ENCODE assay signal across 33 cellular contexts in the genomic region with DNA sequence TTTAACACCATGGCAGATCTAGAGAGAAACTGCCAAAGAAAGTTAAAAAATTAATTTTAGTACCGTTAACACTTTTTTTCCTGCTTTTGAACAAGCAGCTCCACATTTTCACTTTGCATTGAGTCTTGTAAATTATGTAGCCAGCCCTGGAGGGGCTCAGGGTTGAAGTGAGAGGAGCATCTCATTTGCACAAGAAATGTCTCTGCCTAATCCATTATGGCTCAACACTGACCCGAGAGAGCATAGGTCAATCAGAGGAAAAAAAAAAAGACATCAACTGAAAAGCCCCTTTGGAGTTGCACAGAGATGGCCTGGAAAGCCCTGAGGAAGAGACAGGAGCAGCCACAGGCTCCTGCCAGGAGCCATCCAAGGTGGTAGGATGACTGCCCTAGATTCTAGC. TPM values are rescaled to one million over a fixed set of nuclear protein-coding genes. Genes with fewer than 3 reads are reported as not detected.
"Had no signal": no experiment of that assay in that cellular context is flagged by ENCODE, and none has a peak within 500 bp of the region (broad histone marks: within the 10 kb centered on the region; RNA-seq: fewer than 3 reads in every experiment).

No MANE protein-coding gene starts in this region.

- H3K4me3 ChIP-seq: adrenal gland, body of pancreas, colonic mucosa, dorsolateral prefrontal cortex, esophagus muscularis mucosa, gastrocnemius medialis, heart left ventricle had no signal

- DNase-seq: activated CD4-positive, alpha-beta T cell treated with anti-CD3 and anti-CD28 coated beads for 48 hours; activated CD4-positive, alpha-beta T cell treated with anti-CD3 and anti-CD28 coated beads, Interleukin-2, amount 50 U/mL, for 1 hour; activated CD4-positive, alpha-beta T cell treated with anti-CD3 and anti-CD28 coated beads, Interleukin-2, amount 50 U/mL, for 48 hours; activated CD8-positive, alpha-beta memory T cell treated with anti-CD3 and anti-CD28 coated beads for 24 hours; activated CD8-positive, alpha-beta T cell treated with anti-CD3 and anti-CD28 coated beads for 36 hours; activated effector memory CD4-positive, alpha-beta T cell treated with anti-CD3 and anti-CD28 coated beads, Interleukin-2, amount 50 U/mL, for 16 hours; activated naive CD4-positive, alpha-beta T cell treated with anti-CD3 and anti-CD28 coated beads for 36 hours; activated naive CD8-positive, alpha-beta T cell treated with anti-CD3 and anti-CD28 coated beads for 36 hours; activated naive CD8-positive, alpha-beta T cell treated with anti-CD3 and anti-CD28 coated beads, Interleukin-2, amount 50 U/mL, for 24 hours; activated T-cell treated with anti-CD3 and anti-CD28 coated beads, Interleukin-2, amount 50 U/mL, for 48 hours; adrenal gland; amygdala; aorta; body of pancreas; central memory CD4-positive, alpha-beta T cell; cerebellar nuclear complex; colonic mucosa; dorsolateral prefrontal cortex; effector CD4-positive, alpha-beta T cell; effector memory CD8-positive, alpha-beta T cell; erythroblast; foreskin keratinocyte; gastrocnemius medialis; glutamatergic neuron; heart left ventricle; T-helper 1 cell; T-helper 17 cell had no signal

- H3K9me3 ChIP-seq: adrenal gland, body of pancreas, colonic mucosa, esophagus muscularis mucosa, gastrocnemius medialis, heart left ventricle had no signal

- H3K27ac Mint-ChIP-seq: activated CD8-positive, alpha-beta T cell treated with anti-CD3 and anti-CD28 coated beads for 36 hours; activated naive CD4-positive, alpha-beta T cell treated with anti-CD3 and anti-CD28 coated beads for 36 hours; activated naive CD4-positive, alpha-beta T cell treated with anti-CD3 and anti-CD28 coated beads, Interleukin-2, amount 50 U/mL, for 24 hours; activated naive CD8-positive, alpha-beta T cell treated with anti-CD3 and anti-CD28 coated beads for 36 hours; activated naive CD8-positive, alpha-beta T cell treated with anti-CD3 and anti-CD28 coated beads, Interleukin-2, amount 50 U/mL, for 24 hours; activated T-helper 1 cell treated with anti-CD3 and anti-CD28 coated beads, Interleukin-12 subunit alpha, Interleukin-12 subunit beta, Interleukin-2, Interleukin-4 antibody, amounts not matched to agents 30 ng/mL and 10 ng/mL and 1 ng/mL, durations not matched to agents 14 hours and 24 hours and 36 hours; activated T-helper 2 cell treated with anti-CD3 and anti-CD28 coated beads, Interferon-gamma antibody, Interleukin-2, Interleukin-4, amounts not matched to agents 10 μg/mL and 5 μg/mL and 100 μg/mL, durations not matched to agents 14 hours and 24 hours and 36 hours; dendritic cell treated with granulocyte-macrophage colony-stimulating factor and Interleukin-4, amounts not matched to agents 40 ng/mL and 50 ng/mL, for 4 days; effector memory CD8-positive, alpha-beta T cell; T-helper 17 cell; T-helper 2 cell treated with Interferon-gamma antibody and Interleukin-4, amounts not matched to agents 5 μg/mL and 100 μg/mL, for 36 hours had no signal

- H3K9me3 Mint-ChIP-seq: activated CD8-positive, alpha-beta T cell treated with anti-CD3 and anti-CD28 coated beads for 36 hours; activated naive CD4-positive, alpha-beta T cell treated with anti-CD3 and anti-CD28 coated beads for 36 hours; activated naive CD4-positive, alpha-beta T cell treated with anti-CD3 and anti-CD28 coated beads, Interleukin-2, amount 50 U/mL, for 24 hours; activated naive CD8-positive, alpha-beta T cell treated with anti-CD3 and anti-CD28 coated beads for 36 hours; activated naive CD8-positive, alpha-beta T cell treated with anti-CD3 and anti-CD28 coated beads, Interleukin-2, amount 50 U/mL, for 24 hours; activated T-helper 1 cell treated with anti-CD3 and anti-CD28 coated beads, Interleukin-12 subunit alpha, Interleukin-12 subunit beta, Interleukin-2, Interleukin-4 antibody, amounts not matched to agents 30 ng/mL and 10 ng/mL and 1 ng/mL, durations not matched to agents 14 hours and 24 hours and 36 hours; activated T-helper 2 cell treated with anti-CD3 and anti-CD28 coated beads, Interferon-gamma antibody, Interleukin-2, Interleukin-4, amounts not matched to agents 10 μg/mL and 5 μg/mL and 100 μg/mL, durations not matched to agents 14 hours and 24 hours and 36 hours; dendritic cell treated with granulocyte-macrophage colony-stimulating factor and Interleukin-4, amounts not matched to agents 40 ng/mL and 50 ng/mL, for 4 days; effector memory CD8-positive, alpha-beta T cell; T-helper 2 cell treated with Interferon-gamma antibody and Interleukin-4, amounts not matched to agents 5 μg/mL and 100 μg/mL, for 36 hours had no signal

- H3K36me3 Mint-ChIP-seq: activated naive CD4-positive, alpha-beta T cell treated with anti-CD3 and anti-CD28 coated beads, Interleukin-2, amount 50 U/mL, for 24 hours; activated naive CD8-positive, alpha-beta T cell treated with anti-CD3 and anti-CD28 coated beads for 36 hours had no signal

- H3K4me3 Mint-ChIP-seq: activated CD8-positive, alpha-beta T cell treated with anti-CD3 and anti-CD28 coated beads for 36 hours; activated naive CD4-positive, alpha-beta T cell treated with anti-CD3 and anti-CD28 coated beads for 36 hours; activated naive CD4-positive, alpha-beta T cell treated with anti-CD3 and anti-CD28 coated beads, Interleukin-2, amount 50 U/mL, for 24 hours; activated naive CD8-positive, alpha-beta T cell treated with anti-CD3 and anti-CD28 coated beads for 36 hours; activated naive CD8-positive, alpha-beta T cell treated with anti-CD3 and anti-CD28 coated beads, Interleukin-2, amount 50 U/mL, for 24 hours; activated T-helper 1 cell treated with anti-CD3 and anti-CD28 coated beads, Interleukin-12 subunit alpha, Interleukin-12 subunit beta, Interleukin-2, Interleukin-4 antibody, amounts not matched to agents 30 ng/mL and 10 ng/mL and 1 ng/mL, durations not matched to agents 14 hours and 24 hours and 36 hours; dendritic cell treated with granulocyte-macrophage colony-stimulating factor and Interleukin-4, amounts not matched to agents 40 ng/mL and 50 ng/mL, for 4 days; effector memory CD8-positive, alpha-beta T cell; T-helper 17 cell; T-helper 2 cell treated with Interferon-gamma antibody and Interleukin-4, amounts not matched to agents 5 μg/mL and 100 μg/mL, for 36 hours had no signal

- ATAC-seq: activated CD8-positive, alpha-beta T cell treated with anti-CD3 and anti-CD28 coated beads for 36 hours; activated naive CD8-positive, alpha-beta T cell treated with anti-CD3 and anti-CD28 coated beads, Interleukin-2, amount 50 U/mL, for 24 hours; body of pancreas; effector memory CD8-positive, alpha-beta T cell; foreskin keratinocyte; gastrocnemius medialis; heart left ventricle; T-helper 17 cell had no signal

- H3K36me3 ChIP-seq: adrenal gland, colonic mucosa, esophagus muscularis mucosa, gastrocnemius medialis, heart left ventricle had no signal

- H3K27ac ChIP-seq: adrenal gland, body of pancreas, colonic mucosa, dorsolateral prefrontal cortex, esophagus muscularis mucosa, foreskin keratinocyte, gastrocnemius medialis, heart left ventricle had no signal

- H3K4me1 ChIP-seq: adrenal gland, foreskin keratinocyte had no signal

- H3K4me1 Mint-ChIP-seq: activated naive CD4-positive, alpha-beta T cell treated with anti-CD3 and anti-CD28 coated beads, Interleukin-2, amount 50 U/mL, for 24 hours; activated naive CD8-positive, alpha-beta T cell treated with anti-CD3 and anti-CD28 coated beads, Interleukin-2, amount 50 U/mL, for 24 hours had no signal

- H3K27me3 ChIP-seq: body of pancreas, colonic mucosa had no signal

RNA-seq across cellular contexts. Expression of a gene that starts 4.3 kb away (rescaled TPM):
- total RNA-seq: activated CD8-positive, alpha-beta T cell treated with anti-CD3 and anti-CD28 coated beads for 36 hours; activated naive CD4-positive, alpha-beta T cell treated with anti-CD3 and anti-CD28 coated beads for 36 hours; activated naive CD8-positive, alpha-beta T cell treated with anti-CD3 and anti-CD28 coated beads for 36 hours; activated T-helper 1 cell treated with anti-CD3 and anti-CD28 coated beads, Interleukin-12 subunit alpha, Interleukin-12 subunit beta, Interleukin-2, Interleukin-4 antibody, amounts not matched to agents 30 ng/mL and 10 ng/mL and 1 ng/mL, durations not matched to agents 14 hours and 24 hours and 36 hours; activated T-helper 2 cell treated with anti-CD3 and anti-CD28 coated beads, Interferon-gamma antibody, Interleukin-2, Interleukin-4, amounts not matched to agents 10 μg/mL and 5 μg/mL and 100 μg/mL, durations not matched to agents 14 hours and 24 hours and 36 hours; T-helper 17 cell had no signal

RNA-seq across cellular contexts. Expression of a gene that starts 37.5 kb away (rescaled TPM):
- total RNA-seq: activated CD8-positive, alpha-beta T cell treated with anti-CD3 and anti-CD28 coated beads for 36 hours; activated naive CD4-positive, alpha-beta T cell treated with anti-CD3 and anti-CD28 coated beads for 36 hours; activated naive CD8-positive, alpha-beta T cell treated with anti-CD3 and anti-CD28 coated beads for 36 hours; activated T-helper 1 cell treated with anti-CD3 and anti-CD28 coated beads, Interleukin-12 subunit alpha, Interleukin-12 subunit beta, Interleukin-2, Interleukin-4 antibody, amounts not matched to agents 30 ng/mL and 10 ng/mL and 1 ng/mL, durations not matched to agents 14 hours and 24 hours and 36 hours; activated T-helper 2 cell treated with anti-CD3 and anti-CD28 coated beads, Interferon-gamma antibody, Interleukin-2, Interleukin-4, amounts not matched to agents 10 μg/mL and 5 μg/mL and 100 μg/mL, durations not matched to agents 14 hours and 24 hours and 36 hours; adrenal gland; aorta; body of pancreas; colonic mucosa; esophagus muscularis mucosa; foreskin keratinocyte; gastrocnemius medialis; heart left ventricle; T-helper 17 cell had no signal
- polyA plus RNA-seq: adrenal gland, aorta, foreskin keratinocyte, heart left ventricle had no signal

RNA-seq across cellular contexts. Expression of a gene that starts 48.0 kb away (rescaled TPM):
- total RNA-seq: activated CD8-positive, alpha-beta T cell treated with anti-CD3 and anti-CD28 coated beads for 36 hours; activated naive CD4-positive, alpha-beta T cell treated with anti-CD3 and anti-CD28 coated beads for 36 hours; activated naive CD8-positive, alpha-beta T cell treated with anti-CD3 and anti-CD28 coated beads for 36 hours; activated T-helper 2 cell treated with anti-CD3 and anti-CD28 coated beads, Interferon-gamma antibody, Interleukin-2, Interleukin-4, amounts not matched to agents 10 μg/mL and 5 μg/mL and 100 μg/mL, durations not matched to agents 14 hours and 24 hours and 36 hours; adrenal gland; aorta; esophagus muscularis mucosa; foreskin keratinocyte; gastrocnemius medialis; heart left ventricle; T-helper 17 cell had no signal
- polyA plus RNA-seq: foreskin keratinocyte, heart left ventricle had no signal

RNA-seq across cellular contexts. Expression of a gene that starts 49.4 kb away (rescaled TPM):
- total RNA-seq: foreskin keratinocyte, gastrocnemius medialis, heart left ventricle, T-helper 17 cell had no signal
- polyA plus RNA-seq: heart left ventricle had no signal

RNA-seq across cellular contexts. Expression of a gene that starts 51.8 kb away (rescaled TPM):
- total RNA-seq: activated CD8-positive, alpha-beta T cell treated with anti-CD3 and anti-CD28 coated beads for 36 hours; activated naive CD4-positive, alpha-beta T cell treated with anti-CD3 and anti-CD28 coated beads for 36 hours; activated naive CD8-positive, alpha-beta T cell treated with anti-CD3 and anti-CD28 coated beads for 36 hours; activated T-helper 1 cell treated with anti-CD3 and anti-CD28 coated beads, Interleukin-12 subunit alpha, Interleukin-12 subunit beta, Interleukin-2, Interleukin-4 antibody, amounts not matched to agents 30 ng/mL and 10 ng/mL and 1 ng/mL, durations not matched to agents 14 hours and 24 hours and 36 hours; activated T-helper 2 cell treated with anti-CD3 and anti-CD28 coated beads, Interferon-gamma antibody, Interleukin-2, Interleukin-4, amounts not matched to agents 10 μg/mL and 5 μg/mL and 100 μg/mL, durations not matched to agents 14 hours and 24 hours and 36 hours; adrenal gland; aorta; body of pancreas; dorsolateral prefrontal cortex; esophagus muscularis mucosa; foreskin keratinocyte; gastrocnemius medialis; heart left ventricle; T-helper 17 cell had no signal
- polyA plus RNA-seq: aorta, foreskin keratinocyte, heart left ventricle had no signal
